22 cellular contexts compared by ENCODE assay signal in the genomic region with DNA sequence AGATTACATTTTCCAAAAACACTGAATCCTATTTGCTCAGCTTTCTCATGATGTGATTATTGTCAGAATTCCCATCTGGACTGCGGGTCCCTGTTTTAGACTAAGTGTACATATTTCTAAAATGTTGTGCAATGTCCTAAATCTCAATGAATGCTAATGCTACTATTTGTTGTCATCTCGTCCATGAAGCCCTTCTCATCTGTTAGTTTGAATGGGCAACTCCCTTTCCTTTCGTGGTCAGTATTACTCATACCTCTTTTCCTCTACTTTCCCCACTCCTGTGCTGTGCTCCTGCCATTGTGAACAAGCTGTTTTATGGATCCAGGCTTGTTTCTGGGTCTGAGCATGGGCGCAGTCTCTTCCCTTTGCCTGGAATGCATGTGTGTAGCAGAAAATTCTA.
DNase-seq lines count a peak whose midpoint lies in the region; ATAC-seq and TF ChIP-seq lines count a peak whose summit lies in the region.
"Had no signal": no experiment of that assay in that cellular context is flagged by ENCODE, and none has a peak within 500 bp of the region (broad histone marks: within the 10 kb centered on the region; RNA-seq: fewer than 3 reads in every experiment).

No MANE protein-coding gene starts in this region.

- H3K27ac Mint-ChIP-seq in nephron progenitor cell = no peak overlapping the region
- H3K27ac Mint-ChIP-seq: brain had no signal

- no peaks in the 10 kb centered on the region for H3K27me3 Mint-ChIP-seq in nephron progenitor cell (ENCODE audit: low read depth, poor library complexity)
- H3K27me3 Mint-ChIP-seq: brain had no signal

- no peak overlapping the region for H3K4me3 Mint-ChIP-seq in nephron progenitor cell
- H3K4me3 Mint-ChIP-seq: brain had no signal

- H3K36me3 ChIP-seq in adipocyte (ENCODE audit: control insufficient read depth, insufficient read depth, low read length, severe bottlenecking) (no peaks in the 10 kb centered on the region), brain microvascular endothelial cell (replicated peaks) (no peaks in the 10 kb centered on the region)
- H3K36me3 ChIP-seq: esophagus muscularis mucosa, sigmoid colon, vagina had no signal

- no peaks in the 10 kb centered on the region for H3K4me1 Mint-ChIP-seq in nephron progenitor cell

- H3K4me1 ChIP-seq in adipocyte (ENCODE audit: control insufficient read depth, insufficient read depth, low read length) = peaks cover 6% of the 10 kb centered on the region
- H3K4me1 ChIP-seq: esophagus muscularis mucosa, vagina had no signal

- peak; percentile 49 for DNase-seq in AG08395 (ENCODE audit: low spot score)
- peak; percentile 45 for DNase-seq in HS-5 (ENCODE audit: low read depth)
- peak; percentile 45 for DNase-seq in adipocyte (ENCODE audit: low read depth)
- DNase-seq in foreskin fibroblast = peak; percentile 62 to 79
- no peak for DNase-seq in nephron progenitor cell
- no peak for DNase-seq in brain microvascular endothelial cell
- DNase-seq in activated gamma-delta T cell treated with Interleukin-2 at 50 U/mL for 16 hours = no peak
- DNase-seq: activated CD4-positive, alpha-beta T cell treated with anti-CD3 and anti-CD28 coated beads, Interleukin-2, amount 50 U/mL, for 1 hour; activated naive CD4-positive, alpha-beta T cell treated with anti-CD3 and anti-CD28 coated beads, Interleukin-2, amount 50 U/mL, for 16 hours; activated T-cell treated with anti-CD3 and anti-CD28 coated beads, Interleukin-2, amount 50 U/mL, for 1 hour; COR-L47; dorsolateral prefrontal cortex; GOT3; KG1; left colon; NCI-H1417 treated with DMSO at 0.1 percent for 48 hours; occipital lobe; sigmoid colon had no signal

- in situ Hi-C loops in brain microvascular endothelial cell (cut with HindIII; ENCODE audit: low pct_ligation_motif_present, low sequenced_read_pairs) = no loop called here

- H3K27ac ChIP-seq in brain microvascular endothelial cell = no peak overlapping the region
- H3K27ac ChIP-seq: dorsolateral prefrontal cortex, esophagus muscularis mucosa, sigmoid colon, vagina had no signal

- no peak for TF ChIP-seq CTCF in foreskin fibroblast (IDR thresholded peaks at IDR 0.05; ENCODE audit: low read depth, low read length)
- no peak for TF ChIP-seq CTCF in nephron progenitor cell (IDR thresholded peaks at IDR 0.05)
- TF ChIP-seq CTCF in brain microvascular endothelial cell (IDR thresholded peaks at IDR 0.05; ENCODE audit: low read depth, low read length, missing control alignments) = no peak

- H3K9ac ChIP-seq in adipocyte (ENCODE audit: low read length) = no peak overlapping the region

- H3K27me3 ChIP-seq in adipocyte (replicated peaks; ENCODE audit: control insufficient read depth, insufficient read depth, low read length) = no peaks in the 10 kb centered on the region
- no peaks in the 10 kb centered on the region for H3K27me3 ChIP-seq in brain microvascular endothelial cell (replicated peaks)
- H3K27me3 ChIP-seq: esophagus muscularis mucosa, sigmoid colon, vagina had no signal

- H3K9me3 ChIP-seq in adipocyte (ENCODE audit: control insufficient read depth, low read length) = no peaks in the 10 kb centered on the region
- H3K9me3 ChIP-seq: esophagus muscularis mucosa, sigmoid colon, vagina had no signal

- no peak overlapping the region for H3K4me3 ChIP-seq in adipocyte (ENCODE audit: low read length)
- no peak overlapping the region for H3K4me3 ChIP-seq in foreskin fibroblast (ENCODE audit: low read depth in 1 of 2, low read length in 2 of 2)
- H3K4me3 ChIP-seq in brain microvascular endothelial cell (ENCODE audit: low read depth, low read length) = no peak overlapping the region
- H3K4me3 ChIP-seq: dorsolateral prefrontal cortex, esophagus muscularis mucosa, sigmoid colon, vagina had no signal

- peaks cover 18% of the 10 kb centered on the region for H3K9me3 Mint-ChIP-seq in nephron progenitor cell
- H3K9me3 Mint-ChIP-seq: brain had no signal

- peaks cover 10% of the 10 kb centered on the region for H3K36me3 Mint-ChIP-seq in nephron progenitor cell (ENCODE audit: low read depth)

- ATAC-seq in HG03045 (IDR thresholded peaks at IDR 0.05; ENCODE audit: unreplicated experiment) = no peak
- ATAC-seq: left colon had no signal

Comparison
In these comparisons a context has a peak if more than half of its experiments do, and no peak if none do; other contexts are left out.
1. DNase-seq: peak in AG08395 (single experiment), HS-5 (single experiment), adipocyte (single experiment) and foreskin fibroblast (2 of 2); none in nephron progenitor cell (single experiment), brain microvascular endothelial cell (single experiment) and activated gamma-delta T cell treated with Interleukin-2 at 50 U/mL for 16 hours (single experiment).